In genomic region chr17:82297280-82297803, GRCh38 we compare ENCODE assay signal across 8 cellular contexts. TPM values are rescaled to one million over a fixed set of nuclear protein-coding genes. Genes with fewer than 3 reads are reported as not detected.
DNase-seq lines count a peak whose midpoint lies in the region; ATAC-seq and TF ChIP-seq lines count a peak whose summit lies in the region.

No MANE protein-coding gene starts in this region.

- H3K36me3 Mint-ChIP-seq in CD4-positive, alpha-beta memory T cell, result peaks cover 0 to 15% of the 10 kb centered on the region in 2 donors
- no peaks in the 10 kb centered on the region for H3K36me3 Mint-ChIP-seq in activated naive CD4-positive, alpha-beta T cell treated with anti-CD3 and anti-CD28 coated beads, Interleukin-2, amount 50 U/mL, for 24 hours

- CTCF ChIA-PET in CD4-positive, alpha-beta memory T cell (lab: Charles Lee; ENCODE audit: partially characterized antibody), result interaction anchor here (0.7 to 8.1 kb wide), 8 partner anchors 13 to 331 kb away, joined by 3 to 72 read pairs (median 8); partner anchors contain the start of genes CD7 and RAC3
- CTCF ChIA-PET in HEK293 (lab: Yijun Ruan, JAX), result interaction anchor here (0.7 to 1.4 kb wide), 5 partner anchors 22 to 56 kb away, joined by 3 to 7 read pairs (median 4); no protein-coding TSS in a partner anchor

- peak overlapping the region; percentile 100 for H3K27ac Mint-ChIP-seq in CD4-positive, alpha-beta memory T cell
- H3K27ac Mint-ChIP-seq in activated naive CD4-positive, alpha-beta T cell treated with anti-CD3 and anti-CD28 coated beads, Interleukin-2, amount 50 U/mL, for 24 hours, result peak overlapping the region; percentile 100

- H3K27me3 ChIP-seq in CD4-positive, alpha-beta memory T cell (ENCODE audit: insufficient read depth, low read length), result no peaks in the 10 kb centered on the region
- H3K27me3 ChIP-seq in left ventricle myocardium inferior (ENCODE audit: low read depth), result peaks cover 12% of the 10 kb centered on the region

- H3K9me3 ChIP-seq in CD4-positive, alpha-beta memory T cell (ENCODE audit: control insufficient read depth in 1 of 2, low read length in 2 of 2), result no peaks in the 10 kb centered on the region
- H3K9me3 ChIP-seq in HEK293 (ENCODE audit: control insufficient read depth, insufficient read depth, low read depth, low read length) (no peaks in the 10 kb centered on the region), left ventricle myocardium inferior (replicated peaks) (no peaks in the 10 kb centered on the region)

- TF ChIP-seq CTCF in HEK293 (tag by site-specific recombination; IDR thresholded peaks at IDR 0.05), result no peak
- TF ChIP-seq CTCF in left ventricle myocardium inferior (IDR thresholded peaks at IDR 0.05; ENCODE audit: borderline replicate concordance), result no peak

- H3K4me3 Mint-ChIP-seq in CD4-positive, alpha-beta memory T cell, result peak overlapping the region; percentile 96 to 98 (median 97)
- H3K4me3 Mint-ChIP-seq in activated naive CD4-positive, alpha-beta T cell treated with anti-CD3 and anti-CD28 coated beads, Interleukin-2, amount 50 U/mL, for 24 hours, result peak overlapping the region; percentile 98

- no peaks in the 10 kb centered on the region for H3K9me3 Mint-ChIP-seq in CD4-positive, alpha-beta memory T cell
- no peaks in the 10 kb centered on the region for H3K9me3 Mint-ChIP-seq in activated naive CD4-positive, alpha-beta T cell treated with anti-CD3 and anti-CD28 coated beads, Interleukin-2, amount 50 U/mL, for 24 hours

- peaks cover 62% of the 10 kb centered on the region for H3K4me1 ChIP-seq in CD4-positive, alpha-beta memory T cell (ENCODE audit: insufficient read depth, low read length)
- H3K4me1 ChIP-seq in HEK293 (ENCODE audit: control insufficient read depth, insufficient read depth, low read length) (peaks cover 13% of the 10 kb centered on the region), left ventricle myocardium inferior (peaks cover 52% of the 10 kb centered on the region)

- peaks cover 47 to 91% (median 71%) of the 10 kb centered on the region in 4 donors for H3K4me1 Mint-ChIP-seq in CD4-positive, alpha-beta memory T cell
- H3K4me1 Mint-ChIP-seq in activated naive CD4-positive, alpha-beta T cell treated with anti-CD3 and anti-CD28 coated beads, Interleukin-2, amount 50 U/mL, for 24 hours, result peaks cover 73% of the 10 kb centered on the region

- H3K27me3 Mint-ChIP-seq in CD4-positive, alpha-beta memory T cell, result no peaks in the 10 kb centered on the region
- H3K27me3 Mint-ChIP-seq in activated naive CD4-positive, alpha-beta T cell treated with anti-CD3 and anti-CD28 coated beads, Interleukin-2, amount 50 U/mL, for 24 hours, result no peaks in the 10 kb centered on the region

- H3K36me3 ChIP-seq in CD4-positive, alpha-beta memory T cell (ENCODE audit: insufficient read depth, low read length), result no peaks in the 10 kb centered on the region
- H3K36me3 ChIP-seq in HEK293 (ENCODE audit: control insufficient read depth in 2 of 2, insufficient read depth in 1 of 2, low read length in 2 of 2) (no peaks in the 10 kb centered on the region), left ventricle myocardium inferior (no peaks in the 10 kb centered on the region)

- H3K27ac ChIP-seq in CD4-positive, alpha-beta memory T cell (ENCODE audit: low read depth, low read length), result peak overlapping the region; percentile 100
- H3K27ac ChIP-seq in HEK293 (ENCODE audit: extremely low read depth, low read depth, low read length) (peak overlapping the region; percentile 33; the same call in 1 of the 2 replicates), left ventricle myocardium inferior (replicated peaks) (peak overlapping the region; percentile 90)

- intact Hi-C loops in CD4-positive, alpha-beta memory T cell (cut with micrococcal nuclease), result loop anchor here (5.0 to 10.0 kb wide), 2 partner anchors 90 to 433 kb away; partner anchors contain the start of gene P4HB
- intact Hi-C loops in left ventricle myocardium inferior (cut with micrococcal nuclease), result no loop called here

- ATAC-seq in GM18498 (IDR thresholded peaks at IDR 0.05; ENCODE audit: unreplicated experiment), result no peak

- peak; percentile 83 to 95 (median 84) for DNase-seq in CD4-positive, alpha-beta memory T cell
- peak; percentile 63 for DNase-seq in SKM-1 (lab: John Stamatoyannopoulos, UW; ENCODE audit: unreplicated experiment)
- peak; percentile 72 for DNase-seq in left ventricle myocardium inferior
- peak; percentile 70 for DNase-seq in stimulated activated CD4-positive, alpha-beta T cell treated with anti-CD3 and anti-CD28 coated beads, Interleukin-12 subunit alpha, Interleukin-12 subunit beta, amount 100 ng/mL, for 4 hours
- no peak for DNase-seq in NCI-H524 (lab: John Stamatoyannopoulos, UW)

- peak overlapping the region; percentile 21 to 81 for H3K4me3 ChIP-seq in CD4-positive, alpha-beta memory T cell (ENCODE audit: low read length in 2 of 2)
- H3K4me3 ChIP-seq in HEK293 (ENCODE audit: low read depth, low read length) (peak overlapping the region; percentile 27), left ventricle myocardium inferior (peak overlapping the region; percentile 65)

- POLR2A ChIA-PET in CD4-positive, alpha-beta memory T cell (lab: Charles Lee; ENCODE audit: partially characterized antibody), result interaction anchor here (0.8 to 10.4 kb wide), 25 partner anchors 10 to 274 kb away, joined by 3 to 172 read pairs (median 6); partner anchors contain the start of genes CD7, CENPX, CSNK1D and FOXK2
- POLR2A ChIA-PET in HEK293 (lab: Yijun Ruan, JAX), result interaction anchor here (0.6 to 3.4 kb wide), 6 partner anchors 9 to 39 kb away, joined by 3 to 15 read pairs (median 4); partner anchors contain the start of gene CSNK1D

TF ChIP-seq in HEK293, 187 proteins besides CTCF, POLR2A, EP300 and RAD21 (continues in another document):
- no peak for TF ChIP-seq HOXC10 (CRISPR knock-in tag; IDR thresholded peaks at IDR 0.05)
- TF ChIP-seq HIC1 (tag by site-specific recombination; IDR thresholded peaks at IDR 0.05), result peak; percentile 88
- peak; percentile 49 for TF ChIP-seq ZFHX2 (tag by site-specific recombination; conservative IDR thresholded peaks at IDR 0.05)
- TF ChIP-seq ZNF335 (tag by site-specific recombination; conservative IDR thresholded peaks at IDR 0.05), result peak; percentile 82
- TF ChIP-seq IKZF3 (tag by site-specific recombination; IDR thresholded peaks at IDR 0.05), result peak; percentile 41; the same call in 1 of the 2 replicates
- TF ChIP-seq MEIS1 (CRISPR knock-in tag; IDR thresholded peaks at IDR 0.05; ENCODE audit: borderline replicate concordance), result no peak
- TF ChIP-seq ZBTB17 (tag by site-specific recombination; IDR thresholded peaks at IDR 0.05), result peak; percentile 91
- TF ChIP-seq ZNF366 (tag by site-specific recombination; conservative IDR thresholded peaks at IDR 0.05), result peak; percentile 84
- TF ChIP-seq ZNF629 (tag by site-specific recombination; IDR thresholded peaks at IDR 0.05), result peak; percentile 87
- peak; percentile 37; the same call in 1 of the 2 replicates for TF ChIP-seq ZBTB21 (tag by site-specific recombination; IDR thresholded peaks at IDR 0.05)
- TF ChIP-seq EGR2 (tag by site-specific recombination; IDR thresholded peaks at IDR 0.05; ENCODE audit: low read depth), result peak; percentile 46; the same call in 1 of the 2 replicates
- TF ChIP-seq ZNF660 (tag by site-specific recombination; IDR thresholded peaks at IDR 0.05), result peak; percentile 32; the same call in 1 of the 2 replicates
- peak; percentile 29; the same call in 1 of the 2 replicates for TF ChIP-seq ZNF184 (tag by site-specific recombination; IDR thresholded peaks at IDR 0.05)
- TF ChIP-seq ZNF623 (tag by site-specific recombination; IDR thresholded peaks at IDR 0.05), result peak; percentile 74
- no peak for TF ChIP-seq ZNF404 (tag by site-specific recombination; IDR thresholded peaks at IDR 0.05)
- TF ChIP-seq ZNF398 (tag by site-specific recombination; IDR thresholded peaks at IDR 0.05), result peak; percentile 93

RNA-seq across cellular contexts. Expression of gene CD7, which starts 20.1 kb away (rescaled TPM):
- 10 to 100 TPM; 40.9 to 41.0 TPM for total RNA-seq in CD4-positive, alpha-beta memory T cell
- 10 to 100 TPM; 53.1 to 82.6 TPM for polyA plus RNA-seq in CD4-positive, alpha-beta memory T cell
- 0.47 TPM for total RNA-seq in left ventricle myocardium inferior

RNA-seq across cellular contexts. Expression of gene CSNK1D, which starts 23.8 kb away (rescaled TPM):
- total RNA-seq in CD4-positive, alpha-beta memory T cell, result 100 to 1,000 TPM; 182 TPM
- 10 to 100 TPM; 31.6 to 77.2 TPM for polyA plus RNA-seq in CD4-positive, alpha-beta memory T cell
- total RNA-seq in left ventricle myocardium inferior, result 61.8 TPM

RNA-seq across cellular contexts. Expression of gene SECTM1, which starts 36.2 kb away (rescaled TPM):
- 1 to 10 TPM; 5.3 to 6.1 TPM for total RNA-seq in CD4-positive, alpha-beta memory T cell
- polyA plus RNA-seq in CD4-positive, alpha-beta memory T cell, result 1 to 10 TPM; 2.2 to 4.3 TPM
- total RNA-seq in left ventricle myocardium inferior, result 3.9 TPM

Comparison
In these comparisons a context has a peak if more than half of its experiments do, and no peak if none do; other contexts are left out.
1. DNase-seq: peak in CD4-positive, alpha-beta memory T cell (5 of 5), SKM-1 (single experiment), left ventricle myocardium inferior (single experiment) and stimulated activated CD4-positive, alpha-beta T cell treated with anti-CD3 and anti-CD28 coated beads, Interleukin-12 subunit alpha, Interleukin-12 subunit beta, amount 100 ng/mL, for 4 hours (single experiment); none in NCI-H524 (0 of 2).
2. H3K27ac ChIP-seq: peak in every context shown above with its lines; median percentile 100 in CD4-positive, alpha-beta memory T cell; 90 in left ventricle myocardium inferior; 33 in HEK293.
3. RNA of gene CD7, which starts 20.1 kb away (total RNA-seq): 40.9 to 41.0 TPM in CD4-positive, alpha-beta memory T cell; 0.47 TPM in left ventricle myocardium inferior (single experiment); every median in the first group is over 10 times any median in the second.
4. Peak in every context shown above with its lines, with median percentiles within 50 percentile points of each other: H3K4me3 ChIP-seq.